Comparison of ENCODE assay signal across 25 cellular contexts in genomic region chr10:109727436-109727835, GRCh38.
A peak's percentile ranks its signal among the peaks of the same experiment; 100 is the strongest.
DNase-seq lines count a peak whose midpoint lies in the region; ATAC-seq, FAIRE-seq and TF ChIP-seq lines count a peak whose summit lies in the region.
"Had no signal": no experiment of that assay in that cellular context is flagged by ENCODE, and none has a peak within 500 bp of the region (broad histone marks: within the 10 kb centered on the region; RNA-seq: fewer than 3 reads in every experiment).

No MANE protein-coding gene starts in this region.

- TF ChIP-seq CTCF in kidney (IDR thresholded peaks at IDR 0.05; ENCODE audit: borderline replicate concordance, extremely low read depth, insufficient read depth) (no peak), testis (IDR thresholded peaks at IDR 0.05) (no peak)

- intact Hi-C loops in kidney (cut with DNase I) (no loop called here), testis (cut with DNase I; ENCODE audit: low total_unique reads) (no loop called here)

- H3K4me1 ChIP-seq in kidney (ENCODE audit: control insufficient read depth in 1 of 2, insufficient read depth in 1 of 2, low read depth in 1 of 2, low read length in 2 of 2) (peaks cover 3 to 28% of the 10 kb centered on the region in 2 donors), testis (no peaks in the 10 kb centered on the region)
- H3K4me1 ChIP-seq: BE2C; BLaER1 treated with 17β-estradiol and CSF1 and Interleukin-3, amounts not matched to agents 10 nM and 100 nM had no signal

- peak; percentile 23 for FAIRE-seq in kidney (lab: Jason Lieb, UNC)
- FAIRE-seq: A204.1, D721Med, GM12878, GM19239, H1 had no signal

- no peak for ATAC-seq in HG03342 (IDR thresholded peaks at IDR 0.05; ENCODE audit: unreplicated experiment)
- ATAC-seq: GM12878 had no signal

- no peaks in the 10 kb centered on the region for H3K36me3 ChIP-seq in kidney (ENCODE audit: control insufficient read depth in 1 of 2, insufficient read depth in 2 of 2, low read length in 2 of 2)
- H3K36me3 ChIP-seq in testis (ENCODE audit: low read depth, missing control alignments): no peaks in the 10 kb centered on the region
- H3K36me3 ChIP-seq: BE2C; BLaER1 treated with 17β-estradiol and CSF1 and Interleukin-3, amounts not matched to agents 10 nM and 100 nM had no signal

- no peak for TF ChIP-seq POLR2A in testis (IDR thresholded peaks at IDR 0.05)

- H3K4me3 ChIP-seq in kidney (ENCODE audit: low read length in 2 of 2): no peak overlapping the region
- no peak overlapping the region for H3K4me3 ChIP-seq in testis
- H3K4me3 ChIP-seq: BLaER1 treated with 17β-estradiol and CSF1 and Interleukin-3, amounts not matched to agents 10 nM and 100 nM; GM12878; GM23248 had no signal

- DNase-seq in LHCN-M2 (ENCODE audit: low read depth) (peak; percentile 17), kidney (no peak), kidney tubule cell (ENCODE audit: low spot score) (peak; percentile 55), testis (no peak), NOMO-1 treated with dmso at 0.1 percent for 144 hours (lab: John Stamatoyannopoulos, UW; ENCODE audit: unreplicated experiment) (no peak), T-helper 9 cell (no peak)
- DNase-seq: AML-193; BE2C; CD4-positive, alpha-beta T cell; CD8-positive, alpha-beta memory T cell; DMS 273 treated with DMSO at 0.1 percent for 48 hours; DMS79; EL; GDM1; GM23248; H7; HCEC 1CT had no signal

- H3K27ac ChIP-seq in kidney (ENCODE audit: low read depth in 2 of 2, low read length in 2 of 2) (peak overlapping the region in 1 of 2 donors; percentile 34), testis (peak overlapping the region; percentile 24 to 53)
- H3K27ac ChIP-seq: 22Rv1; BLaER1 treated with 17β-estradiol and CSF1 and Interleukin-3, amounts not matched to agents 10 nM and 100 nM; GM23248 had no signal

- no peak overlapping the region for H3K9ac ChIP-seq in kidney (ENCODE audit: low read length in 2 of 2)
- H3K9ac ChIP-seq: BLaER1 treated with 17β-estradiol and CSF1 and Interleukin-3, amounts not matched to agents 10 nM and 100 nM; GM23248 had no signal

- WGBS in testis, 2 donors: 18 to 47% methylated on average over 1 of the region's 1 CpG

- H3K9me3 ChIP-seq in kidney (ENCODE audit: control insufficient read depth in 1 of 2, low read length in 2 of 2) (no peaks in the 10 kb centered on the region), testis (no peaks in the 10 kb centered on the region)
- H3K9me3 ChIP-seq: BE2C; BLaER1 treated with 17β-estradiol and CSF1 and Interleukin-3, amounts not matched to agents 10 nM and 100 nM had no signal

- H3K27me3 ChIP-seq in testis: no peaks in the 10 kb centered on the region
- H3K27me3 ChIP-seq: BE2C; BLaER1 treated with 17β-estradiol and CSF1 and Interleukin-3, amounts not matched to agents 10 nM and 100 nM had no signal

Comparison
In these comparisons a context has a peak if more than half of its experiments do, and no peak if none do; other contexts are left out.
1. DNase-seq: peak in LHCN-M2 (single experiment) and kidney tubule cell (single experiment); none in kidney (single experiment), testis (single experiment), NOMO-1 treated with dmso at 0.1 percent for 144 hours (single experiment) and T-helper 9 cell (single experiment).